In the genomic region with DNA sequence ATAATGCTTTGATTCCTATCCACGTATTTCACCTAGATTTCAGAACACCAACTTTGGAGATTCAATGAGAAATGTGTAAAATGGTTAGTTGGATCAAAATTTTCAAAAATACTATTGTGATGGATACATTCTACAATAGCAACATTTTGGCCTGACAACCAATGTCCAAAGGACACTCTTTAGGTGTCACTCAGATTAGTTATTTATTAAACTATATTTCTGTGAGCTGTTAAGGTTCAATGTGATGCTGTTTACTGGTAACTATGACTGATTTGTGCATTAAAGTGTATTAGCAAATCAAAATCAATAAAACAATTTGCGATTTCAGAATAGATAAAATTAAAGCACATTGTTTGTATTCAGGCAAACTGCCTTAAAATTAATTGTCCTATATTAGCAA, we compare ENCODE assay signal across 35 cellular contexts.
"Had no signal": no experiment of that assay in that cellular context is flagged by ENCODE, and none has a peak within 500 bp of the region (broad histone marks: within the 10 kb centered on the region; RNA-seq: fewer than 3 reads in every experiment).

No MANE protein-coding gene starts in this region.

- H3K27ac ChIP-seq: KMS-11 had no signal

- H3K4me2 ChIP-seq: KMS-11 had no signal

- DNase-seq: Karpas-422, Kasumi-1, KG1, MG63, MM.1S, MV-4-11, NCI-H1048, NCI-H1092, NCI-H1092 treated with DMSO at 0.1 percent for 48 hours, NCI-H1105, NCI-H1105 treated with DMSO at 0.1 percent for 48 hours, NCI-H1417, NCI-H1417 treated with DMSO at 0.1 percent for 48 hours, NCI-H1436, NCI-H1436 treated with DMSO at 0.1 percent for 48 hours, NCI-H146, NCI-H1694, NCI-H1694 treated with DMSO at 0.1 percent for 48 hours, NCI-H187, NCI-H187 treated with DMSO at 0.1 percent for 48 hours, NCI-H1930, NCI-H2029, NCI-H2029 treated with DMSO at 0.1 percent for 48 hours, NCI-H2081, NCI-H2081 treated with DMSO at 0.1 percent for 48 hours, NCI-H2107, NCI-H2171, NCI-H2171 treated with DMSO at 0.1 percent for 48 hours, NCI-H2227 treated with DMSO at 0.1 percent for 48 hours, NCI-H226, NCI-H345, NCI-H446, NCI-H446 treated with DMSO at 0.1 percent for 48 hours, NCI-H510A had no signal

- H3K9ac ChIP-seq: KMS-11 had no signal

- H3K36me3 ChIP-seq: MG63 had no signal

- H3K4me3 ChIP-seq: MG63 had no signal

- H3K27me3 ChIP-seq: MG63 had no signal

- H3K9me3 ChIP-seq: MG63 had no signal
